ENCODE assay signal across 18 cellular contexts in the genomic region with DNA sequence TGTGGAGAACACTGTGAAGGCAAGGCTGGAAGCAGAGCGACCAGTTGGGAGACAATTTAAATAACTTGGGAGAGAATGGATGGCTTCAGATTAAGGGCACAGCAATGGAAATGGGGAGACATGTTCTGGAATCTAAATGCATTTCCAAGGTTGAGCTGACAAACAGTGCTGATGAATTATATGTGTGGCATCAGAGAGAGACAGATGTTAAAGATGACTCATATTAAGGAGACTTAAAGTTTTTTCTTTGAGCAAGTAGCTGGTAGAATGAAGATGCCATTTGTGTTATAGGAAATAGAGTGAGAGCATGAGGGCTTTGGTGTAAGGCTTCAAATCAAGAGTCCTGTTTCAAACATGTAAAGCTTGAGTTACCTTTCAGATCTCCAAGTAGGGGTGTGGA.
DNase-seq lines count a peak whose midpoint lies in the region; ATAC-seq and TF ChIP-seq lines count a peak whose summit lies in the region.
"Had no signal": no experiment of that assay in that cellular context is flagged by ENCODE, and none has a peak within 500 bp of the region (broad histone marks: within the 10 kb centered on the region; RNA-seq: fewer than 3 reads in every experiment).

No MANE protein-coding gene starts in this region.

- H3K4me3 ChIP-seq in dorsolateral prefrontal cortex, result no peak overlapping the region
- H3K4me3 ChIP-seq: SJCRH30 had no signal

- H3K27ac ChIP-seq in dorsolateral prefrontal cortex, result peak overlapping the region in 32 of 59 donors; percentile 2 to 80 (median 56)
- H3K27ac ChIP-seq: SJCRH30 had no signal

- no peaks in the 10 kb centered on the region for H3K27me3 ChIP-seq in dorsolateral prefrontal cortex
- H3K27me3 ChIP-seq: SJCRH30 had no signal

- no peak for TF ChIP-seq CTCF in dorsolateral prefrontal cortex (IDR thresholded peaks at IDR 0.05 in 54 of 56, conservative IDR thresholded peaks at IDR 0.05 in 2 of 56; ENCODE audit: low read depth in 1 of 56, partially characterized antibody in 56 of 56)

- no peak for ATAC-seq in GM21515 (IDR thresholded peaks at IDR 0.05; ENCODE audit: unreplicated experiment)
- no peak for ATAC-seq in HG02970 (IDR thresholded peaks at IDR 0.05; ENCODE audit: low FRiP score, unreplicated experiment)
- ATAC-seq: HCT116 had no signal

- DNase-seq in DMS 273 treated with DMSO at 0.1 percent for 48 hours (lab: John Stamatoyannopoulos, UW) (peak; percentile 5), RKO (ENCODE audit: low spot score) (peak; percentile 1), dorsolateral prefrontal cortex (no peak), myocyte (ENCODE audit: low read depth) (peak; percentile 13), SK-N-DZ (ENCODE audit: low spot score) (no peak), AG08395 (ENCODE audit: low spot score) (no peak)
- DNase-seq: C1 segment of cervical spinal cord; NCI-H1436; NCI-H2029; NCI-H2171; NCI-H446; NCI-H69; NK-92 treated with Interleukin-12 subunit alpha and Interleukin-12 subunit beta, amount 100 ng/mL, for 24 hours; RPMI8226; SJCRH30 had no signal

- intact Hi-C loops in dorsolateral prefrontal cortex (cut with DNase I), result no loop called here

Comparison
In these comparisons a context has a peak if more than half of its experiments do, and no peak if none do; other contexts are left out.
1. DNase-seq: peak in DMS 273 treated with DMSO at 0.1 percent for 48 hours (single experiment), RKO (single experiment) and myocyte (single experiment); none in dorsolateral prefrontal cortex (0 of 10), SK-N-DZ (single experiment) and AG08395 (single experiment).